ENCODE assay signal across 2 cellular contexts in the genomic region with DNA sequence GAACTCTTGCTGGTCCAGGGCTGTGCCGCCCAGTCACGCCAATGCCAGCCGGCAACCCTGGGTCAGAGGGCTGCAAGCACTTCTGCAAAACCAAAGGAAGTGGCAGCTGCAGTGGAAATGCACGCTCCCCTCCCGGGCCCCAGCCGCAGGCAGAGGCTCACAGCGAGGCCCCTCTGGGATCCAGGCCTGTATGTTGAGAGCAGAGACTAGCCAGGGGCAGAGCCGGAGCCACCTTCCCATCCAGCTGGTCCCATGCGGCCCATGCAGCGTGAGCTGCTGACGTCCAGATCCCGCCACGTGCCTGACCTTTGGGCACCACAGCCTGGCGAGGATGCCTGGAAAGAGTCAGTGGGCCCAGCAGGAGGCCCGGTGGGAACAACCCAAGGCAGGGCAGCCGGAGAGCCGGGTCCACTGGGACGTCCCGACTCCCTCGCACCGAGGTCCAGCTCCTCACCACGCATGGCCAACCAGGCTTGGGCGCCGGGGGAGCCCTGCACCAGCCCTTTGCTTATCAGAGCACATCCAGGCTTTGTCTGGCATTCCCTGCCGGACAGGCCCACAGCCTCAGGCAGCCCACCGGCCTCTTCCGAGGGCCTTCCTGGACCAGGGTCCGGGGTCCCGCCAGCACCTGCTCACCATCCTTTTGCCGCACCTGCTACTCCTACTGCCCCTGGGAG.
TF ChIP-seq lines count a peak whose summit lies in the region.

No MANE protein-coding gene starts in this region.

TF ChIP-seq in liver, 16 proteins besides CTCF, POLR2A, EP300 and RAD21:
- TF ChIP-seq EGR1 (IDR thresholded peaks at IDR 0.05; ENCODE audit: low read depth in 2 of 2) (no peak), HNF4A (conservative IDR thresholded peaks at IDR 0.05) (no peak), GABPA (IDR thresholded peaks at IDR 0.05 in 1 of 2, conservative IDR thresholded peaks at IDR 0.05 in 1 of 2) (no peak), JUND (IDR thresholded peaks at IDR 0.05) (no peak), HNF4G (IDR thresholded peaks at IDR 0.05) (no peak), TAF1 (conservative IDR thresholded peaks at IDR 0.05) (no peak), NR2F2 (IDR thresholded peaks at IDR 0.05) (no peak), SP1 (IDR thresholded peaks at IDR 0.05) (no peak), FOXA1 (IDR thresholded peaks at IDR 0.05) (no peak), RXRA (IDR thresholded peaks at IDR 0.05) (no peak), FOXA2 (IDR thresholded peaks at IDR 0.05) (no peak), YY1 (IDR thresholded peaks at IDR 0.05) (no peak)
- TF ChIP-seq, protein P1, sequence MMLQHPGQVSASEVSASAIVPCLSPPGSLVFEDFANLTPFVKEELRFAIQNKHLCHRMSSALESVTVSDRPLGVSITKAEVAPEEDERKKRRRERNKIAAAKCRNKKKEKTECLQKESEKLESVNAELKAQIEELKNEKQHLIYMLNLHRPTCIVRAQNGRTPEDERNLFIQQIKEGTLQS (IDR thresholded peaks at IDR 0.05) = no peak
- TF ChIP-seq, protein P2, sequence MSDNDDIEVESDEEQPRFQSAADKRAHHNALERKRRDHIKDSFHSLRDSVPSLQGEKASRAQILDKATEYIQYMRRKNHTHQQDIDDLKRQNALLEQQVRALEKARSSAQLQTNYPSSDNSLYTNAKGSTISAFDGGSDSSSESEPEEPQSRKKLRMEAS (IDR thresholded peaks at IDR 0.05) = no peak
- TF ChIP-seq, protein P3, sequence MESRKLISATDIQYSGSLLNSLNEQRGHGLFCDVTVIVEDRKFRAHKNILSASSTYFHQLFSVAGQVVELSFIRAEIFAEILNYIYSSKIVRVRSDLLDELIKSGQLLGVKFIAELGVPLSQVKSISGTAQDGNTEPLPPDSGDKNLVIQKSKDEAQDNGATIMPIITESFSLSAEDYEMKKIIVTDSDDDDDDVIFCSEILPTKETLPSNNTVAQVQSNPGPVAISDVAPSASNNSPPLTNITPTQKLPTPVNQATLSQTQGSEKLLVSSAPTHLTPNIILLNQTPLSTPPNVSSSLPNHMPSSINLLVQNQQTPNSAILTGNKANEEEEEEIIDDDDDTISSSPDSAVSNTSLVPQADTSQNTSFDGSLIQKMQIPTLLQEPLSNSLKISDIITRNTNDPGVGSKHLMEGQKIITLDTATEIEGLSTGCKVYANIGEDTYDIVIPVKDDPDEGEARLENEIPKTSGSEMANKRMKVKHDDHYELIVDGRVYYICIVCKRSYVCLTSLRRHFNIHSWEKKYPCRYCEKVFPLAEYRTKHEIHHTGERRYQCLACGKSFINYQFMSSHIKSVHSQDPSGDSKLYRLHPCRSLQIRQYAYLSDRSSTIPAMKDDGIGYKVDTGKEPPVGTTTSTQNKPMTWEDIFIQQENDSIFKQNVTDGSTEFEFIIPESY (IDR thresholded peaks at IDR 0.05) = no peak
- TF ChIP-seq, protein P4, sequence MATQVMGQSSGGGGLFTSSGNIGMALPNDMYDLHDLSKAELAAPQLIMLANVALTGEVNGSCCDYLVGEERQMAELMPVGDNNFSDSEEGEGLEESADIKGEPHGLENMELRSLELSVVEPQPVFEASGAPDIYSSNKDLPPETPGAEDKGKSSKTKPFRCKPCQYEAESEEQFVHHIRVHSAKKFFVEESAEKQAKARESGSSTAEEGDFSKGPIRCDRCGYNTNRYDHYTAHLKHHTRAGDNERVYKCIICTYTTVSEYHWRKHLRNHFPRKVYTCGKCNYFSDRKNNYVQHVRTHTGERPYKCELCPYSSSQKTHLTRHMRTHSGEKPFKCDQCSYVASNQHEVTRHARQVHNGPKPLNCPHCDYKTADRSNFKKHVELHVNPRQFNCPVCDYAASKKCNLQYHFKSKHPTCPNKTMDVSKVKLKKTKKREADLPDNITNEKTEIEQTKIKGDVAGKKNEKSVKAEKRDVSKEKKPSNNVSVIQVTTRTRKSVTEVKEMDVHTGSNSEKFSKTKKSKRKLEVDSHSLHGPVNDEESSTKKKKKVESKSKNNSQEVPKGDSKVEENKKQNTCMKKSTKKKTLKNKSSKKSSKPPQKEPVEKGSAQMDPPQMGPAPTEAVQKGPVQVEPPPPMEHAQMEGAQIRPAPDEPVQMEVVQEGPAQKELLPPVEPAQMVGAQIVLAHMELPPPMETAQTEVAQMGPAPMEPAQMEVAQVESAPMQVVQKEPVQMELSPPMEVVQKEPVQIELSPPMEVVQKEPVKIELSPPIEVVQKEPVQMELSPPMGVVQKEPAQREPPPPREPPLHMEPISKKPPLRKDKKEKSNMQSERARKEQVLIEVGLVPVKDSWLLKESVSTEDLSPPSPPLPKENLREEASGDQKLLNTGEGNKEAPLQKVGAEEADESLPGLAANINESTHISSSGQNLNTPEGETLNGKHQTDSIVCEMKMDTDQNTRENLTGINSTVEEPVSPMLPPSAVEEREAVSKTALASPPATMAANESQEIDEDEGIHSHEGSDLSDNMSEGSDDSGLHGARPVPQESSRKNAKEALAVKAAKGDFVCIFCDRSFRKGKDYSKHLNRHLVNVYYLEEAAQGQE (IDR thresholded peaks at IDR 0.05) = no peak

TF ChIP-seq in HepG2, 621 proteins besides CTCF, POLR2A, EP300 and RAD21:
- TF ChIP-seq, protein P4 (IDR thresholded peaks at IDR 0.05; ENCODE audit: borderline replicate concordance in 1 of 2, low read depth in 1 of 2, low read length in 2 of 2) = no peak
- TF ChIP-seq ZNF720 (CRISPR knock-in tag; IDR thresholded peaks at IDR 0.05) = no peak
- no peak for TF ChIP-seq IRX3 (CRISPR knock-in tag; IDR thresholded peaks at IDR 0.05; ENCODE audit: borderline replicate concordance, low read depth)
- TF ChIP-seq, protein P5, sequence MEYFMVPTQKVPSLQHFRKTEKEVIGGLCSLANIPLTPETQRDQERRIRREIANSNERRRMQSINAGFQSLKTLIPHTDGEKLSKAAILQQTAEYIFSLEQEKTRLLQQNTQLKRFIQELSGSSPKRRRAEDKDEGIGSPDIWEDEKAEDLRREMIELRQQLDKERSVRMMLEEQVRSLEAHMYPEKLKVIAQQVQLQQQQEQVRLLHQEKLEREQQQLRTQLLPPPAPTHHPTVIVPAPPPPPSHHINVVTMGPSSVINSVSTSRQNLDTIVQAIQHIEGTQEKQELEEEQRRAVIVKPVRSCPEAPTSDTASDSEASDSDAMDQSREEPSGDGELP (IDR thresholded peaks at IDR 0.05; ENCODE audit: borderline replicate concordance, low read depth) = no peak
- no peak for TF ChIP-seq RFX1 (IDR thresholded peaks at IDR 0.05)
- no peak for TF ChIP-seq ZMYM4 (CRISPR knock-in tag; IDR thresholded peaks at IDR 0.05)
- TF ChIP-seq ZNF383 (CRISPR knock-in tag; IDR thresholded peaks at IDR 0.05; ENCODE audit: borderline replicate concordance) = no peak
- no peak for TF ChIP-seq ZNF329 (CRISPR knock-in tag; IDR thresholded peaks at IDR 0.05; ENCODE audit: low read depth)
